In genomic region chr13:30737511-30738342, GRCh38 we compare ENCODE assay signal across 1 cellular context.
TF ChIP-seq lines count a peak whose summit lies in the region.

No MANE protein-coding gene starts in this region.

TF ChIP-seq in GM12878, 131 proteins besides CTCF, POLR2A, EP300 and RAD21 (continued from another document):
- TF ChIP-seq BCL3 (IDR thresholded peaks at IDR 0.05; ENCODE audit: borderline replicate concordance, insufficient read depth, low read depth, low read length, poor library complexity, severe bottlenecking), result no peak
- no peak; the same call in 1 of the 2 replicates for TF ChIP-seq YY1 (IDR thresholded peaks at IDR 0.05; ENCODE audit: low read depth, low read length)
- TF ChIP-seq DPF2 (IDR thresholded peaks at IDR 0.05), result peak; percentile 58; the same call in 1 of the 2 replicates
- TF ChIP-seq KLF5 (IDR thresholded peaks at IDR 0.05; ENCODE audit: partially characterized antibody), result no peak
- no peak for TF ChIP-seq BHLHE40 (IDR thresholded peaks at IDR 0.05; ENCODE audit: borderline replicate concordance in 1 of 2, low read depth in 2 of 2, low read length in 1 of 2)
- no peak for TF ChIP-seq IRF4 (IDR thresholded peaks at IDR 0.05; ENCODE audit: low read depth, low read length)
- TF ChIP-seq ZNF384 (IDR thresholded peaks at IDR 0.05; ENCODE audit: borderline replicate concordance, low read depth, low read length), result no peak
- TF ChIP-seq ZNF24 (IDR thresholded peaks at IDR 0.05), result no peak
- no peak for TF ChIP-seq SP1 (IDR thresholded peaks at IDR 0.05; ENCODE audit: low read depth, low read length)
- no peak for TF ChIP-seq SMARCA5 (IDR thresholded peaks at IDR 0.05)
- no peak for TF ChIP-seq PKNOX1 (IDR thresholded peaks at IDR 0.05)
- no peak for TF ChIP-seq ELK1 (IDR thresholded peaks at IDR 0.05; ENCODE audit: low read depth, low read length)
- TF ChIP-seq CREB1 (IDR thresholded peaks at IDR 0.05; ENCODE audit: low read depth), result no peak
- no peak for TF ChIP-seq POU2F2 (IDR thresholded peaks at IDR 0.05; ENCODE audit: borderline replicate concordance, low read depth, low read length)
- TF ChIP-seq NRF1 (conservative IDR thresholded peaks at IDR 0.05; ENCODE audit: low read depth, low read length), result no peak
- TF ChIP-seq USF1 (IDR thresholded peaks at IDR 0.05; ENCODE audit: borderline replicate concordance, extremely low read length, insufficient read depth, low read depth, low read length), result no peak
- no peak for TF ChIP-seq NBN (IDR thresholded peaks at IDR 0.05)
- no peak for TF ChIP-seq POLR2AphosphoS5 (IDR thresholded peaks at IDR 0.05; ENCODE audit: low read length)
